1 cellular context compared by ENCODE assay signal in genomic region chr2:188573453-188573852, GRCh38.
TF ChIP-seq lines count a peak whose summit lies in the region.

No MANE protein-coding gene starts in this region.

TF ChIP-seq in HEK293, 187 proteins besides CTCF, POLR2A, EP300 and RAD21 (continued from another document):
- TF ChIP-seq WT1 (tag by site-specific recombination; IDR thresholded peaks at IDR 0.05) (peak; percentile 92), GLI2 (tag by site-specific recombination; IDR thresholded peaks at IDR 0.05; ENCODE audit: borderline replicate concordance, low read depth) (peak; percentile 91), HIC1 (tag by site-specific recombination; IDR thresholded peaks at IDR 0.05) (0 out of 2 replicates have a peak, but pooled peaks have one; percentile 22), BCL11B (tag by site-specific recombination; IDR thresholded peaks at IDR 0.05; ENCODE audit: low read depth) (no peak), SCRT2 (tag by site-specific recombination; IDR thresholded peaks at IDR 0.05) (no peak), ZNF514 (tag by site-specific recombination; IDR thresholded peaks at IDR 0.05) (no peak), ZNF354C (tag by site-specific recombination; IDR thresholded peaks at IDR 0.05; ENCODE audit: borderline replicate concordance, low read depth) (no peak), ZNF366 (tag by site-specific recombination; conservative IDR thresholded peaks at IDR 0.05) (peak; percentile 61; the same call in 1 of the 2 replicates), ZBTB8A (tag by site-specific recombination; IDR thresholded peaks at IDR 0.05) (no peak), TCF7L2 (IDR thresholded peaks at IDR 0.05; ENCODE audit: borderline replicate concordance, low read depth, low read length) (peak; percentile 66; the same call in 1 of the 2 replicates), ZNF169 (tag by site-specific recombination; IDR thresholded peaks at IDR 0.05) (no peak), ZNF26 (tag by site-specific recombination; IDR thresholded peaks at IDR 0.05) (no peak), ZNF629 (tag by site-specific recombination; IDR thresholded peaks at IDR 0.05) (0 out of 2 replicates have a peak, but pooled peaks have one; percentile 33), ZBTB17 (tag by site-specific recombination; IDR thresholded peaks at IDR 0.05) (peak; percentile 28; the same call in 1 of the 2 replicates), ZBTB6 (tag by site-specific recombination; IDR thresholded peaks at IDR 0.05) (0 out of 2 replicates have a peak, but pooled peaks have one; percentile 14), PRDM4 (tag by site-specific recombination; IDR thresholded peaks at IDR 0.05) (peak; percentile 88), KLF8 (tag by site-specific recombination; IDR thresholded peaks at IDR 0.05) (peak; percentile 59; the same call in 1 of the 2 replicates), ZNF530 (tag by site-specific recombination; IDR thresholded peaks at IDR 0.05; ENCODE audit: low read depth) (no peak), ZNF658 (tag by site-specific recombination; IDR thresholded peaks at IDR 0.05) (no peak), MZF1 (tag by site-specific recombination; IDR thresholded peaks at IDR 0.05; ENCODE audit: borderline replicate concordance) (no peak), MEIS1 (CRISPR knock-in tag; IDR thresholded peaks at IDR 0.05; ENCODE audit: borderline replicate concordance) (no peak), ZNF266 (tag by site-specific recombination; IDR thresholded peaks at IDR 0.05; ENCODE audit: low read depth) (no peak)
- TF ChIP-seq, protein P1, sequence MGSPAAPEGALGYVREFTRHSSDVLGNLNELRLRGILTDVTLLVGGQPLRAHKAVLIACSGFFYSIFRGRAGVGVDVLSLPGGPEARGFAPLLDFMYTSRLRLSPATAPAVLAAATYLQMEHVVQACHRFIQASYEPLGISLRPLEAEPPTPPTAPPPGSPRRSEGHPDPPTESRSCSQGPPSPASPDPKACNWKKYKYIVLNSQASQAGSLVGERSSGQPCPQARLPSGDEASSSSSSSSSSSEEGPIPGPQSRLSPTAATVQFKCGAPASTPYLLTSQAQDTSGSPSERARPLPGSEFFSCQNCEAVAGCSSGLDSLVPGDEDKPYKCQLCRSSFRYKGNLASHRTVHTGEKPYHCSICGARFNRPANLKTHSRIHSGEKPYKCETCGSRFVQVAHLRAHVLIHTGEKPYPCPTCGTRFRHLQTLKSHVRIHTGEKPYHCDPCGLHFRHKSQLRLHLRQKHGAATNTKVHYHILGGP (tag by site-specific recombination; IDR thresholded peaks at IDR 0.05), result peak; percentile 36; the same call in 1 of the 2 replicates
- TF ChIP-seq, protein P2, sequence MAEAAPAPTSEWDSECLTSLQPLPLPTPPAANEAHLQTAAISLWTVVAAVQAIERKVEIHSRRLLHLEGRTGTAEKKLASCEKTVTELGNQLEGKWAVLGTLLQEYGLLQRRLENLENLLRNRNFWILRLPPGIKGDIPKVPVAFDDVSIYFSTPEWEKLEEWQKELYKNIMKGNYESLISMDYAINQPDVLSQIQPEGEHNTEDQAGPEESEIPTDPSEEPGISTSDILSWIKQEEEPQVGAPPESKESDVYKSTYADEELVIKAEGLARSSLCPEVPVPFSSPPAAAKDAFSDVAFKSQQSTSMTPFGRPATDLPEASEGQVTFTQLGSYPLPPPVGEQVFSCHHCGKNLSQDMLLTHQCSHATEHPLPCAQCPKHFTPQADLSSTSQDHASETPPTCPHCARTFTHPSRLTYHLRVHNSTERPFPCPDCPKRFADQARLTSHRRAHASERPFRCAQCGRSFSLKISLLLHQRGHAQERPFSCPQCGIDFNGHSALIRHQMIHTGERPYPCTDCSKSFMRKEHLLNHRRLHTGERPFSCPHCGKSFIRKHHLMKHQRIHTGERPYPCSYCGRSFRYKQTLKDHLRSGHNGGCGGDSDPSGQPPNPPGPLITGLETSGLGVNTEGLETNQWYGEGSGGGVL (tag by site-specific recombination; IDR thresholded peaks at IDR 0.05), result no peak
- TF ChIP-seq, protein P3, sequence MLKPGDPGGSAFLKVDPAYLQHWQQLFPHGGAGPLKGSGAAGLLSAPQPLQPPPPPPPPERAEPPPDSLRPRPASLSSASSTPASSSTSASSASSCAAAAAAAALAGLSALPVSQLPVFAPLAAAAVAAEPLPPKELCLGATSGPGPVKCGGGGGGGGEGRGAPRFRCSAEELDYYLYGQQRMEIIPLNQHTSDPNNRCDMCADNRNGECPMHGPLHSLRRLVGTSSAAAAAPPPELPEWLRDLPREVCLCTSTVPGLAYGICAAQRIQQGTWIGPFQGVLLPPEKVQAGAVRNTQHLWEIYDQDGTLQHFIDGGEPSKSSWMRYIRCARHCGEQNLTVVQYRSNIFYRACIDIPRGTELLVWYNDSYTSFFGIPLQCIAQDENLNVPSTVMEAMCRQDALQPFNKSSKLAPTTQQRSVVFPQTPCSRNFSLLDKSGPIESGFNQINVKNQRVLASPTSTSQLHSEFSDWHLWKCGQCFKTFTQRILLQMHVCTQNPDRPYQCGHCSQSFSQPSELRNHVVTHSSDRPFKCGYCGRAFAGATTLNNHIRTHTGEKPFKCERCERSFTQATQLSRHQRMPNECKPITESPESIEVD (tag by site-specific recombination; IDR thresholded peaks at IDR 0.05), result peak; percentile 87
- TF ChIP-seq, protein P4, sequence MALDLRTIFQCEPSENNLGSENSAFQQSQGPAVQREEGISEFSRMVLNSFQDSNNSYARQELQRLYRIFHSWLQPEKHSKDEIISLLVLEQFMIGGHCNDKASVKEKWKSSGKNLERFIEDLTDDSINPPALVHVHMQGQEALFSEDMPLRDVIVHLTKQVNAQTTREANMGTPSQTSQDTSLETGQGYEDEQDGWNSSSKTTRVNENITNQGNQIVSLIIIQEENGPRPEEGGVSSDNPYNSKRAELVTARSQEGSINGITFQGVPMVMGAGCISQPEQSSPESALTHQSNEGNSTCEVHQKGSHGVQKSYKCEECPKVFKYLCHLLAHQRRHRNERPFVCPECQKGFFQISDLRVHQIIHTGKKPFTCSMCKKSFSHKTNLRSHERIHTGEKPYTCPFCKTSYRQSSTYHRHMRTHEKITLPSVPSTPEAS (tag by site-specific recombination; IDR thresholded peaks at IDR 0.05), result no peak
